In the genomic region with DNA sequence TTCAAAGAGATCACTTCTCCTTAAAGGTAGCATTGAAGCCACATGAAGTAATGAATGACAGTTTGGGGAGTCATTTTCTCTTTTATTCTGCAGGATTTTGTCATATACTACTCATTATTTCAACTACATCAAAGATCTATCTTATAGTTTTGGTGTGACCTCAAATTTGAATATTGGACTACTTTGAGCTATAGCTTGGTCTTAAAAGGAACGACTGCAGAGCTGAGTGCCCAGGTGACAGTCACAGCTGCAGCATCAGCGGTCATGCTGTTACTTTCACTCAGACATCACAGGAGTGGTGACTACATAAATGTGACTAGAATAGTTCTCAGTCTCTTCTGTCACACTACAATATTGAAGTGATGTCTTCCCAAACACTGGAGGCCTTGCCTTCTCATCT, we compare ENCODE assay signal across 11 cellular contexts. TPM values are rescaled to one million over a fixed set of nuclear protein-coding genes. Genes with fewer than 3 reads are reported as not detected.
A peak's percentile ranks its signal among the peaks of the same experiment; 100 is the strongest.
DNase-seq lines count a peak whose midpoint lies in the region; ATAC-seq, FAIRE-seq and TF ChIP-seq lines count a peak whose summit lies in the region.
"Had no signal": no experiment of that assay in that cellular context is flagged by ENCODE, and none has a peak within 500 bp of the region (broad histone marks: within the 10 kb centered on the region; RNA-seq: fewer than 3 reads in every experiment).

No MANE protein-coding gene starts in this region.

- CTCF ChIA-PET in HepG2 (lab: Yijun Ruan, JAX; ENCODE audit: low intra/inter-chr PET ratio, low total read pairs): no interaction called here

- FAIRE-seq in HepG2 (lab: Jason Lieb, UNC): no peak
- FAIRE-seq: bronchial epithelial cell, pancreas had no signal

- no peak overlapping the region for H3K27ac ChIP-seq in HepG2 (ENCODE audit: extremely low read length, insufficient read depth, low read length)
- no peak overlapping the region for H3K27ac ChIP-seq in tibial nerve
- H3K27ac ChIP-seq: pancreas, SK-N-MC had no signal

- TF ChIP-seq EP300 in HepG2 (IDR thresholded peaks at IDR 0.05; ENCODE audit: low read depth in 2 of 2, low read length in 2 of 2) (no peak), HepG2 (CRISPR knock-in tag; IDR thresholded peaks at IDR 0.05; ENCODE audit: borderline replicate concordance) (no peak), tibial nerve (IDR thresholded peaks at IDR 0.05) (no peak)

- peak; percentile 49 for DNase-seq in GM10266 (ENCODE audit: extremely low spot score)
- DNase-seq in activated naive CD8-positive, alpha-beta T cell treated with anti-CD3 and anti-CD28 coated beads, Interleukin-2, amount 50 U/mL, for 24 hours: no peak
- DNase-seq in HepG2 (ENCODE audit: low spot score): no peak
- DNase-seq in tibial nerve (ENCODE audit: low spot score in 2 of 2): no peak
- DNase-seq in stimulated activated CD4-positive, alpha-beta T cell treated with anti-CD3 and anti-CD28 coated beads, Interleukin-2, amount 100 ng/mL, for 24 hours: no peak
- DNase-seq: pancreas had no signal

- no peaks in the 10 kb centered on the region for H3K79me2 ChIP-seq in HepG2 (ENCODE audit: insufficient read depth, low read length)

- H3K4me3 ChIP-seq in HepG2 (replicated peaks in 1 of 3; ENCODE audit: insufficient read depth in 1 of 3, low read depth in 2 of 3, low read length in 3 of 3): no peak overlapping the region
- H3K4me3 ChIP-seq in tibial nerve: no peak overlapping the region
- H3K4me3 ChIP-seq: pancreas, SK-N-MC had no signal

- no peak for TF ChIP-seq RAD21 in HepG2 (CRISPR knock-in tag; IDR thresholded peaks at IDR 0.05)

- TF ChIP-seq CTCF in GM10266 (IDR thresholded peaks at IDR 0.05; ENCODE audit: control insufficient read depth, insufficient read depth, low read depth, missing control alignments) (no peak), HepG2 (CRISPR knock-in tag; IDR thresholded peaks at IDR 0.05) (no peak), tibial nerve (IDR thresholded peaks at IDR 0.05) (no peak)

- POLR2A ChIA-PET in HepG2 (lab: Yijun Ruan, JAX): no interaction called here

- WGBS in HepG2 (ENCODE audit: low lambda C conversion rate): 0% methylated on average over 2 of the region's 2 CpGs
- WGBS in tibial nerve, 2 donors: 76 to 88% methylated on average over 2 of the region's 2 CpGs

- no peaks in the 10 kb centered on the region for H3K9me3 ChIP-seq in HepG2 (ENCODE audit: low read length)
- H3K9me3 ChIP-seq in tibial nerve: no peaks in the 10 kb centered on the region
- H3K9me3 ChIP-seq: pancreas had no signal

- no peak overlapping the region for H3K9ac ChIP-seq in HepG2 (ENCODE audit: insufficient read depth, low read depth, low read length)

- no peak overlapping the region for H3K27ac Mint-ChIP-seq in activated naive CD8-positive, alpha-beta T cell treated with anti-CD3 and anti-CD28 coated beads, Interleukin-2, amount 50 U/mL, for 24 hours

- H3K4me2 ChIP-seq in HepG2 (ENCODE audit: low read depth, low read length): no peak overlapping the region

- H3K27me3 Mint-ChIP-seq in activated naive CD8-positive, alpha-beta T cell treated with anti-CD3 and anti-CD28 coated beads, Interleukin-2, amount 50 U/mL, for 24 hours: peaks cover 14% of the 10 kb centered on the region

- H3K4me1 Mint-ChIP-seq in activated naive CD8-positive, alpha-beta T cell treated with anti-CD3 and anti-CD28 coated beads, Interleukin-2, amount 50 U/mL, for 24 hours: no peaks in the 10 kb centered on the region

- no peak overlapping the region for H3K4me3 Mint-ChIP-seq in activated naive CD8-positive, alpha-beta T cell treated with anti-CD3 and anti-CD28 coated beads, Interleukin-2, amount 50 U/mL, for 24 hours

- BruUV-seq in HepG2 (replicated peaks; lab: Mats Ljungman, UMichigan): no TSS peak

- in situ Hi-C loops in HepG2 (cut with HindIII; ENCODE audit: extremely low pct_ligation_motif_present, low pct_unique_long_range_greater_than_20kb): no loop called here

- H3K36me3 ChIP-seq in HepG2 (replicated peaks in 1 of 2; ENCODE audit: control insufficient read depth in 1 of 2, insufficient read depth in 2 of 2, low read length in 2 of 2) (no peaks in the 10 kb centered on the region), tibial nerve (no peaks in the 10 kb centered on the region)
- H3K36me3 ChIP-seq: pancreas had no signal

- no peak overlapping the region for H2AFZ ChIP-seq in HepG2 (ENCODE audit: low read length)

- no peaks in the 10 kb centered on the region for H3K9me3 Mint-ChIP-seq in activated naive CD8-positive, alpha-beta T cell treated with anti-CD3 and anti-CD28 coated beads, Interleukin-2, amount 50 U/mL, for 24 hours

- H3K36me3 Mint-ChIP-seq in activated naive CD8-positive, alpha-beta T cell treated with anti-CD3 and anti-CD28 coated beads, Interleukin-2, amount 50 U/mL, for 24 hours (ENCODE audit: low read depth): no peaks in the 10 kb centered on the region

- no peaks in the 10 kb centered on the region for H3K4me1 ChIP-seq in HepG2 (ENCODE audit: insufficient read depth, low read length)
- no peaks in the 10 kb centered on the region for H3K4me1 ChIP-seq in tibial nerve
- H3K4me1 ChIP-seq: pancreas had no signal

- no peaks in the 10 kb centered on the region for H4K20me1 ChIP-seq in HepG2 (ENCODE audit: insufficient read depth, low read length)

- ATAC-seq in GM19043 (IDR thresholded peaks at IDR 0.05; ENCODE audit: low read depth, unreplicated experiment) (peak; percentile 97), HG02623 (IDR thresholded peaks at IDR 0.05; ENCODE audit: unreplicated experiment) (peak; percentile 99), HG03442 (IDR thresholded peaks at IDR 0.05; ENCODE audit: unreplicated experiment) (peak; percentile 98), HepG2 (no peak)
- no peak for ATAC-seq in activated naive CD8-positive, alpha-beta T cell treated with anti-CD3 and anti-CD28 coated beads, Interleukin-2, amount 50 U/mL, for 24 hours
- ATAC-seq: pancreas had no signal

- TF ChIP-seq POLR2A in HepG2 (IDR thresholded peaks at IDR 0.05; ENCODE audit: insufficient read depth in 1 of 2, low read depth in 2 of 2, low read length in 2 of 2): no peak
- no peak for TF ChIP-seq POLR2A in tibial nerve (IDR thresholded peaks at IDR 0.05)

- intact Hi-C loops in HepG2 (cut with micrococcal nuclease; ENCODE audit: unreplicated experiment): no loop called here

- H3K27me3 ChIP-seq in HepG2 (ENCODE audit: control insufficient read depth in 1 of 2, insufficient read depth in 2 of 2, low read length in 2 of 2): peaks cover 0 to 9% of the 10 kb centered on the region in 2 experiments; a peak in 3 of 5 replicates
- no peaks in the 10 kb centered on the region for H3K27me3 ChIP-seq in tibial nerve
- H3K27me3 ChIP-seq: pancreas had no signal

TF ChIP-seq in HepG2, 621 proteins besides CTCF, POLR2A, EP300 and RAD21:
- TF ChIP-seq ZNF468 (CRISPR knock-in tag; IDR thresholded peaks at IDR 0.05) (no peak), ETV5 (CRISPR knock-in tag; IDR thresholded peaks at IDR 0.05; ENCODE audit: borderline replicate concordance) (no peak)

RNA-seq across cellular contexts. Expression of gene SPCS3, which starts 10.7 kb away (rescaled TPM):
- total RNA-seq in HepG2 (2016; rRNA removed; fragmentation: Illumina TruSeq; extraction: Trizol) (47.2 and 57.0 TPM in 2 replicates), tibial nerve (10 to 100 TPM; 55.7 to 80.6 (median 73.1) TPM)
- total RNA-seq in HepG2 (2016; cell fraction: cytosol; rRNA removed; fragmentation: Illumina TruSeq; extraction: Trizol; ENCODE audit: low read depth): 8.6 and 10.3 TPM in 2 replicates
- total RNA-seq in HepG2 (2016; cell fraction: insoluble cytoplasmic fraction; rRNA removed; fragmentation: Illumina TruSeq; extraction: Trizol): 52.2 and 60.9 TPM in 2 replicates
- total RNA-seq in HepG2 (2016; cell fraction: membrane; rRNA removed; fragmentation: Illumina TruSeq; extraction: Trizol): 15.1 and 18.8 TPM in 2 replicates
- 84.2 and 90.4 TPM in 2 replicates for total RNA-seq in HepG2 (2016; cell fraction: nucleus; rRNA removed; fragmentation: Illumina TruSeq; extraction: Trizol)
- 23.5 and 26.3 TPM in 2 replicates for polyA plus RNA-seq in HepG2 (2011; rRNA removed)
- polyA plus RNA-seq in HepG2 (2011; cell fraction: cytosol; rRNA removed): 11.0 and 16.7 TPM in 2 replicates
- polyA plus RNA-seq in HepG2 (2011; cell fraction: nucleus; rRNA removed): 23.0 and 25.6 TPM in 2 replicates
- polyA plus RNA-seq in HepG2 (2012): 27.2 and 30.8 TPM in 2 replicates
- 12.2 and 19.7 TPM in 2 replicates for polyA plus RNA-seq in HepG2 (2016; cell fraction: cytosol; fragmentation: Illumina TruSeq; extraction: Trizol; ENCODE audit: low read depth)
- 34.6 and 35.9 TPM in 2 replicates for polyA plus RNA-seq in HepG2 (2016; cell fraction: insoluble cytoplasmic fraction; fragmentation: Illumina TruSeq; extraction: Trizol; ENCODE audit: low read depth)
- polyA plus RNA-seq in HepG2 (2016; cell fraction: membrane; fragmentation: Illumina TruSeq; extraction: Trizol; ENCODE audit: low read depth): 9.4 and 10.0 TPM in 2 replicates
- polyA plus RNA-seq in HepG2 (2016; cell fraction: nucleus; fragmentation: Illumina TruSeq; extraction: Trizol; ENCODE audit: insufficient read depth, low read depth): 80.2 and 84.3 TPM in 2 replicates
- polyA minus RNA-seq in HepG2 (2011; rRNA and poly(A)+ RNA removed; ENCODE audit: low replicate concordance): 16.3 and 39.4 TPM in 2 replicates
- 21.6 and 23.5 TPM in 2 replicates for polyA minus RNA-seq in HepG2 (2011; cell fraction: cytosol; rRNA and poly(A)+ RNA removed)
- polyA minus RNA-seq in HepG2 (2011; cell fraction: nucleus; rRNA and poly(A)+ RNA removed): 68.1 and 82.7 TPM in 2 replicates

RNA-seq across cellular contexts. Expression of gene ASB5, which starts 40.0 kb away (rescaled TPM):
- total RNA-seq in HepG2 (2016; rRNA removed; fragmentation: Illumina TruSeq; extraction: Trizol) (not detected in 2 replicates), tibial nerve (not detected)
- total RNA-seq in HepG2 (2016; cell fraction: cytosol; rRNA removed; fragmentation: Illumina TruSeq; extraction: Trizol; ENCODE audit: low read depth): not detected in 2 replicates
- not detected in 2 replicates for total RNA-seq in HepG2 (2016; cell fraction: insoluble cytoplasmic fraction; rRNA removed; fragmentation: Illumina TruSeq; extraction: Trizol)
- not detected in 2 replicates for total RNA-seq in HepG2 (2016; cell fraction: membrane; rRNA removed; fragmentation: Illumina TruSeq; extraction: Trizol)
- total RNA-seq in HepG2 (2016; cell fraction: nucleus; rRNA removed; fragmentation: Illumina TruSeq; extraction: Trizol): not detected in 2 replicates
- polyA plus RNA-seq in HepG2 (2011; rRNA removed): not detected in 2 replicates
- not detected in 2 replicates for polyA plus RNA-seq in HepG2 (2011; cell fraction: cytosol; rRNA removed)
- not detected in 2 replicates for polyA plus RNA-seq in HepG2 (2011; cell fraction: nucleus; rRNA removed)
- polyA plus RNA-seq in HepG2 (2012): not detected in 2 replicates
- not detected in 2 replicates for polyA plus RNA-seq in HepG2 (2016; cell fraction: cytosol; fragmentation: Illumina TruSeq; extraction: Trizol; ENCODE audit: low read depth)
- not detected in 2 replicates for polyA plus RNA-seq in HepG2 (2016; cell fraction: insoluble cytoplasmic fraction; fragmentation: Illumina TruSeq; extraction: Trizol; ENCODE audit: low read depth)
- polyA plus RNA-seq in HepG2 (2016; cell fraction: membrane; fragmentation: Illumina TruSeq; extraction: Trizol; ENCODE audit: low read depth): not detected in 2 replicates
- polyA plus RNA-seq in HepG2 (2016; cell fraction: nucleus; fragmentation: Illumina TruSeq; extraction: Trizol; ENCODE audit: insufficient read depth, low read depth): not detected in 2 replicates
- polyA minus RNA-seq in HepG2 (2011; rRNA and poly(A)+ RNA removed; ENCODE audit: low replicate concordance): not detected in 2 replicates
- polyA minus RNA-seq in HepG2 (2011; cell fraction: cytosol; rRNA and poly(A)+ RNA removed): not detected in 2 replicates
- not detected in 2 replicates for polyA minus RNA-seq in HepG2 (2011; cell fraction: nucleus; rRNA and poly(A)+ RNA removed)
- total RNA-seq: bronchial epithelial cell, pancreas had no signal

Comparison
In these comparisons a context has a peak if more than half of its experiments do, and no peak if none do; other contexts are left out.
1. ATAC-seq: peak in GM19043 (single experiment), HG02623 (single experiment) and HG03442 (single experiment); none in activated naive CD8-positive, alpha-beta T cell treated with anti-CD3 and anti-CD28 coated beads, Interleukin-2, amount 50 U/mL, for 24 hours (single experiment) and HepG2 (single experiment).